1 cellular context compared by ENCODE assay signal in genomic region chr1:226487921-226488320, GRCh38.
TF ChIP-seq lines count a peak whose summit lies in the region.

No MANE protein-coding gene starts in this region.

TF ChIP-seq in GM23338, 12 proteins besides CTCF, POLR2A, EP300 and RAD21 (continued from another document):
- TF ChIP-seq REST (IDR thresholded peaks at IDR 0.05; ENCODE audit: unreplicated experiment) (no peak), ZNF114 (CRISPR knock-in tag; IDR thresholded peaks at IDR 0.05) (no peak), EZH2 (IDR thresholded peaks at IDR 0.05; ENCODE audit: low read depth, unreplicated experiment) (no peak), JUNB (IDR thresholded peaks at IDR 0.05; ENCODE audit: unreplicated experiment) (no peak), NANOG (IDR thresholded peaks at IDR 0.05; ENCODE audit: borderline replicate concordance) (no peak), ETS1 (IDR thresholded peaks at IDR 0.05) (no peak)
